Comparison of ENCODE assay signal across 1 cellular context in the genomic region with DNA sequence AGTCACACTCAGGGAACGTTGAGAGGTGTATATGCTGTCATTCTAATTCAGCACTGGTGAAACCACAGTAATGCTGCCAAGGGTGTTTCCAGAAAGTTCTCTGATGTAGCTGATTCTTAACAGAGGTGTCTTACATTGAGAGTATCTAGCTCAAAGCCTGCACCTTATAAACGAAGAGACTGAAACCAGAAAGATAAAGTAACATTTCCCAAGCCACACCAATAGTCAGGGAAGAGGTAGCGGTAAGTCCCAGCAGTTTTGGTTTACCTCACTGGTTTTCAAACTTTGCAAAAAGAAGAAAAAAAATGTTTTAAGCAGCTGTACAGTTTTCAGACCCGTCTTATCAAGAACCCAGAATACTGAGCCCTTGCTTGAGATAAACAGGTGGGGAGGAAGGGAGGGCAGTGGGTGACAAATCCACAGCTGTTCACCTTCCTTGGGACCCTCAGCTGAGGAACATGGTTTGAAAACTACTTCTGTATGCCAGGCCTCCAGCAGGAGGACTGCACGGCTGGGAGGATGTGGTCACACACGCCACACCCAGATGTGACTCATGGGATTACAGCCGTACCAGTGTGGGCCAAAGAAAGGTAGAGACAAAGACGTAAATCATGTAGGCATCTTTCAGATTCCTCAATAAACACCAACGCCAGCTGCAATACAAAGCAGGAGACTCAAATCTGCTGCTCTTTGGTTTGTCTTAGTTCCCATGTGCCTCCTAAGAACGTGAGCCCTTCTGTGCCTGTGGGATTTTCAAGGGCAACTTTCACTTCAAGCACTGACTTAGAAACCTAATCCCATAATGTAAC.
TF ChIP-seq lines count a peak whose summit lies in the region.

No MANE protein-coding gene starts in this region.

TF ChIP-seq in HEK293, 187 proteins besides CTCF, POLR2A, EP300 and RAD21 (continued from another document and continues in another):
- TF ChIP-seq, protein P1, sequence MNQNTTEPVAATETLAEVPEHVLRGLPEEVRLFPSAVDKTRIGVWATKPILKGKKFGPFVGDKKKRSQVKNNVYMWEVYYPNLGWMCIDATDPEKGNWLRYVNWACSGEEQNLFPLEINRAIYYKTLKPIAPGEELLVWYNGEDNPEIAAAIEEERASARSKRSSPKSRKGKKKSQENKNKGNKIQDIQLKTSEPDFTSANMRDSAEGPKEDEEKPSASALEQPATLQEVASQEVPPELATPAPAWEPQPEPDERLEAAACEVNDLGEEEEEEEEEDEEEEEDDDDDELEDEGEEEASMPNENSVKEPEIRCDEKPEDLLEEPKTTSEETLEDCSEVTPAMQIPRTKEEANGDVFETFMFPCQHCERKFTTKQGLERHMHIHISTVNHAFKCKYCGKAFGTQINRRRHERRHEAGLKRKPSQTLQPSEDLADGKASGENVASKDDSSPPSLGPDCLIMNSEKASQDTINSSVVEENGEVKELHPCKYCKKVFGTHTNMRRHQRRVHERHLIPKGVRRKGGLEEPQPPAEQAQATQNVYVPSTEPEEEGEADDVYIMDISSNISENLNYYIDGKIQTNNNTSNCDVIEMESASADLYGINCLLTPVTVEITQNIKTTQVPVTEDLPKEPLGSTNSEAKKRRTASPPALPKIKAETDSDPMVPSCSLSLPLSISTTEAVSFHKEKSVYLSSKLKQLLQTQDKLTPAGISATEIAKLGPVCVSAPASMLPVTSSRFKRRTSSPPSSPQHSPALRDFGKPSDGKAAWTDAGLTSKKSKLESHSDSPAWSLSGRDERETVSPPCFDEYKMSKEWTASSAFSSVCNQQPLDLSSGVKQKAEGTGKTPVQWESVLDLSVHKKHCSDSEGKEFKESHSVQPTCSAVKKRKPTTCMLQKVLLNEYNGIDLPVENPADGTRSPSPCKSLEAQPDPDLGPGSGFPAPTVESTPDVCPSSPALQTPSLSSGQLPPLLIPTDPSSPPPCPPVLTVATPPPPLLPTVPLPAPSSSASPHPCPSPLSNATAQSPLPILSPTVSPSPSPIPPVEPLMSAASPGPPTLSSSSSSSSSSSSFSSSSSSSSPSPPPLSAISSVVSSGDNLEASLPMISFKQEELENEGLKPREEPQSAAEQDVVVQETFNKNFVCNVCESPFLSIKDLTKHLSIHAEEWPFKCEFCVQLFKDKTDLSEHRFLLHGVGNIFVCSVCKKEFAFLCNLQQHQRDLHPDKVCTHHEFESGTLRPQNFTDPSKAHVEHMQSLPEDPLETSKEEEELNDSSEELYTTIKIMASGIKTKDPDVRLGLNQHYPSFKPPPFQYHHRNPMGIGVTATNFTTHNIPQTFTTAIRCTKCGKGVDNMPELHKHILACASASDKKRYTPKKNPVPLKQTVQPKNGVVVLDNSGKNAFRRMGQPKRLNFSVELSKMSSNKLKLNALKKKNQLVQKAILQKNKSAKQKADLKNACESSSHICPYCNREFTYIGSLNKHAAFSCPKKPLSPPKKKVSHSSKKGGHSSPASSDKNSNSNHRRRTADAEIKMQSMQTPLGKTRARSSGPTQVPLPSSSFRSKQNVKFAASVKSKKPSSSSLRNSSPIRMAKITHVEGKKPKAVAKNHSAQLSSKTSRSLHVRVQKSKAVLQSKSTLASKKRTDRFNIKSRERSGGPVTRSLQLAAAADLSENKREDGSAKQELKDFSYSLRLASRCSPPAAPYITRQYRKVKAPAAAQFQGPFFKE (tag by site-specific recombination; IDR thresholded peaks at IDR 0.05; ENCODE audit: borderline replicate concordance) = no peak
- TF ChIP-seq ZNF510 (tag by site-specific recombination; IDR thresholded peaks at IDR 0.05; ENCODE audit: insufficient replicate concordance) = no peak
- TF ChIP-seq, protein P2, sequence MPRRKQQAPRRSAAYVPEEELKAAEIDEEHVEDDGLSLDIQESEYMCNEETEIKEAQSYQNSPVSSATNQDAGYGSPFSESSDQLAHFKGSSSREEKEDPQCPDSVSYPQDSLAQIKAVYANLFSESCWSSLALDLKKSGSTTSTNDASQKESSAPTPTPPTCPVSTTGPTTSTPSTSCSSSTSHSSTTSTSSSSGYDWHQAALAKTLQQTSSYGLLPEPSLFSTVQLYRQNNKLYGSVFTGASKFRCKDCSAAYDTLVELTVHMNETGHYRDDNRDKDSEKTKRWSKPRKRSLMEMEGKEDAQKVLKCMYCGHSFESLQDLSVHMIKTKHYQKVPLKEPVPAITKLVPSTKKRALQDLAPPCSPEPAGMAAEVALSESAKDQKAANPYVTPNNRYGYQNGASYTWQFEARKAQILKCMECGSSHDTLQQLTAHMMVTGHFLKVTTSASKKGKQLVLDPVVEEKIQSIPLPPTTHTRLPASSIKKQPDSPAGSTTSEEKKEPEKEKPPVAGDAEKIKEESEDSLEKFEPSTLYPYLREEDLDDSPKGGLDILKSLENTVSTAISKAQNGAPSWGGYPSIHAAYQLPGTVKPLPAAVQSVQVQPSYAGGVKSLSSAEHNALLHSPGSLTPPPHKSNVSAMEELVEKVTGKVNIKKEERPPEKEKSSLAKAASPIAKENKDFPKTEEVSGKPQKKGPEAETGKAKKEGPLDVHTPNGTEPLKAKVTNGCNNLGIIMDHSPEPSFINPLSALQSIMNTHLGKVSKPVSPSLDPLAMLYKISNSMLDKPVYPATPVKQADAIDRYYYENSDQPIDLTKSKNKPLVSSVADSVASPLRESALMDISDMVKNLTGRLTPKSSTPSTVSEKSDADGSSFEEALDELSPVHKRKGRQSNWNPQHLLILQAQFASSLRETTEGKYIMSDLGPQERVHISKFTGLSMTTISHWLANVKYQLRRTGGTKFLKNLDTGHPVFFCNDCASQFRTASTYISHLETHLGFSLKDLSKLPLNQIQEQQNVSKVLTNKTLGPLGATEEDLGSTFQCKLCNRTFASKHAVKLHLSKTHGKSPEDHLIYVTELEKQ (tag by site-specific recombination; IDR thresholded peaks at IDR 0.05; ENCODE audit: borderline replicate concordance) = peak; percentile 15; the same call in 1 of the 2 replicates
- no peak for TF ChIP-seq ZNF433 (tag by site-specific recombination; IDR thresholded peaks at IDR 0.05; ENCODE audit: low read depth)
- peak; percentile 62 for TF ChIP-seq PRDM1 (tag by site-specific recombination; IDR thresholded peaks at IDR 0.05)
- no peak for TF ChIP-seq ZNF239 (tag by site-specific recombination; IDR thresholded peaks at IDR 0.05)
- TF ChIP-seq ZBTB17 (tag by site-specific recombination; IDR thresholded peaks at IDR 0.05) = 0 out of 2 replicates have a peak, but pooled peaks have one; percentile 9
- TF ChIP-seq, protein P3, sequence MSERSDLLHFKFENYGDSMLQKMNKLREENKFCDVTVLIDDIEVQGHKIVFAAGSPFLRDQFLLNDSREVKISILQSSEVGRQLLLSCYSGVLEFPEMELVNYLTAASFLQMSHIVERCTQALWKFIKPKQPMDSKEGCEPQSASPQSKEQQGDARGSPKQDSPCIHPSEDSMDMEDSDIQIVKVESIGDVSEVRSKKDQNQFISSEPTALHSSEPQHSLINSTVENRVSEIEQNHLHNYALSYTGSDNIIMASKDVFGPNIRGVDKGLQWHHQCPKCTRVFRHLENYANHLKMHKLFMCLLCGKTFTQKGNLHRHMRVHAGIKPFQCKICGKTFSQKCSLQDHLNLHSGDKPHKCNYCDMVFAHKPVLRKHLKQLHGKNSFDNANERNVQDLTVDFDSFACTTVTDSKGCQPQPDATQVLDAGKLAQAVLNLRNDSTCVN (tag by site-specific recombination; optimal IDR thresholded peaks at IDR 0.05) = no peak
- TF ChIP-seq ZNF776 (tag by site-specific recombination; IDR thresholded peaks at IDR 0.05; ENCODE audit: borderline replicate concordance) = no peak
- no peak for TF ChIP-seq ZNF549 (tag by site-specific recombination; IDR thresholded peaks at IDR 0.05)
- TF ChIP-seq ZNF629 (tag by site-specific recombination; IDR thresholded peaks at IDR 0.05) = peak; percentile 51
- TF ChIP-seq, protein P4, sequence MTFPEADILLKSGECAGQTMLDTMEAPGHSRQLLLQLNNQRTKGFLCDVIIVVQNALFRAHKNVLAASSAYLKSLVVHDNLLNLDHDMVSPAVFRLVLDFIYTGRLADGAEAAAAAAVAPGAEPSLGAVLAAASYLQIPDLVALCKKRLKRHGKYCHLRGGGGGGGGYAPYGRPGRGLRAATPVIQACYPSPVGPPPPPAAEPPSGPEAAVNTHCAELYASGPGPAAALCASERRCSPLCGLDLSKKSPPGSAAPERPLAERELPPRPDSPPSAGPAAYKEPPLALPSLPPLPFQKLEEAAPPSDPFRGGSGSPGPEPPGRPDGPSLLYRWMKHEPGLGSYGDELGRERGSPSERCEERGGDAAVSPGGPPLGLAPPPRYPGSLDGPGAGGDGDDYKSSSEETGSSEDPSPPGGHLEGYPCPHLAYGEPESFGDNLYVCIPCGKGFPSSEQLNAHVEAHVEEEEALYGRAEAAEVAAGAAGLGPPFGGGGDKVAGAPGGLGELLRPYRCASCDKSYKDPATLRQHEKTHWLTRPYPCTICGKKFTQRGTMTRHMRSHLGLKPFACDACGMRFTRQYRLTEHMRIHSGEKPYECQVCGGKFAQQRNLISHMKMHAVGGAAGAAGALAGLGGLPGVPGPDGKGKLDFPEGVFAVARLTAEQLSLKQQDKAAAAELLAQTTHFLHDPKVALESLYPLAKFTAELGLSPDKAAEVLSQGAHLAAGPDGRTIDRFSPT (tag by site-specific recombination; IDR thresholded peaks at IDR 0.05) = no peak
- no peak for TF ChIP-seq ZNF133 (tag by site-specific recombination; IDR thresholded peaks at IDR 0.05)
- 0 out of 2 replicates have a peak, but pooled peaks have one; percentile 12 for TF ChIP-seq ZNF600 (tag by site-specific recombination; IDR thresholded peaks at IDR 0.05)
- no peak for TF ChIP-seq ZNF664 (tag by site-specific recombination; IDR thresholded peaks at IDR 0.05)
- TF ChIP-seq MEIS1 (CRISPR knock-in tag; IDR thresholded peaks at IDR 0.05; ENCODE audit: borderline replicate concordance) = peak; percentile 50; the same call in 1 of the 2 replicates
- TF ChIP-seq BCL11A (tag by site-specific recombination; IDR thresholded peaks at IDR 0.05; ENCODE audit: low read depth) = 0 out of 2 replicates have a peak, but pooled peaks have one; percentile 32
- no peak for TF ChIP-seq ZNF221 (tag by site-specific recombination; IDR thresholded peaks at IDR 0.05; ENCODE audit: borderline replicate concordance)
- 0 out of 2 replicates have a peak, but pooled peaks have one; percentile 22 for TF ChIP-seq EGR2 (tag by site-specific recombination; IDR thresholded peaks at IDR 0.05; ENCODE audit: low read depth)
- TF ChIP-seq KLF7 (tag by site-specific recombination; IDR thresholded peaks at IDR 0.05; ENCODE audit: borderline replicate concordance) = peak; percentile 75
- TF ChIP-seq SCRT1 (tag by site-specific recombination; IDR thresholded peaks at IDR 0.05; ENCODE audit: borderline replicate concordance) = no peak
- TF ChIP-seq GLIS1 (tag by site-specific recombination; IDR thresholded peaks at IDR 0.05) = peak; percentile 62
- 0 out of 2 replicates have a peak, but pooled peaks have one; percentile 41 for TF ChIP-seq ZEB2 (tag by site-specific recombination; IDR thresholded peaks at IDR 0.05)
- peak; percentile 40 for TF ChIP-seq ZFHX2 (tag by site-specific recombination; conservative IDR thresholded peaks at IDR 0.05)
- TF ChIP-seq ZNF394 (tag by site-specific recombination; IDR thresholded peaks at IDR 0.05; ENCODE audit: borderline replicate concordance) = no peak
- no peak for TF ChIP-seq ZNF843 (tag by site-specific recombination; IDR thresholded peaks at IDR 0.05)
- TF ChIP-seq SP2 (tag by site-specific recombination; IDR thresholded peaks at IDR 0.05) = peak; percentile 53
- 0 out of 2 replicates have a peak, but pooled peaks have one; percentile 14 for TF ChIP-seq SP3 (tag by site-specific recombination; IDR thresholded peaks at IDR 0.05)
- TF ChIP-seq ZNF529 (tag by site-specific recombination; IDR thresholded peaks at IDR 0.05; ENCODE audit: insufficient replicate concordance) = no peak
- TF ChIP-seq ZNF274 (IDR thresholded peaks at IDR 0.05; ENCODE audit: low read length) = no peak
- TF ChIP-seq ZNF274 (tag by site-specific recombination; IDR thresholded peaks at IDR 0.05; ENCODE audit: borderline replicate concordance) = no peak
- no peak for TF ChIP-seq ZNF626 (tag by site-specific recombination; IDR thresholded peaks at IDR 0.05)
- TF ChIP-seq, protein P5, sequence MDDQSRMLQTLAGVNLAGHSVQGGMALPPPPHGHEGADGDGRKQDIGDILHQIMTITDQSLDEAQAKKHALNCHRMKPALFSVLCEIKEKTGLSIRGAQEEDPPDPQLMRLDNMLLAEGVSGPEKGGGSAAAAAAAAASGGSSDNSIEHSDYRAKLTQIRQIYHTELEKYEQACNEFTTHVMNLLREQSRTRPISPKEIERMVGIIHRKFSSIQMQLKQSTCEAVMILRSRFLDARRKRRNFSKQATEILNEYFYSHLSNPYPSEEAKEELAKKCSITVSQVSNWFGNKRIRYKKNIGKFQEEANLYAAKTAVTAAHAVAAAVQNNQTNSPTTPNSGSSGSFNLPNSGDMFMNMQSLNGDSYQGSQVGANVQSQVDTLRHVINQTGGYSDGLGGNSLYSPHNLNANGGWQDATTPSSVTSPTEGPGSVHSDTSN (CRISPR knock-in tag; IDR thresholded peaks at IDR 0.05) = no peak
- TF ChIP-seq, protein P6, sequence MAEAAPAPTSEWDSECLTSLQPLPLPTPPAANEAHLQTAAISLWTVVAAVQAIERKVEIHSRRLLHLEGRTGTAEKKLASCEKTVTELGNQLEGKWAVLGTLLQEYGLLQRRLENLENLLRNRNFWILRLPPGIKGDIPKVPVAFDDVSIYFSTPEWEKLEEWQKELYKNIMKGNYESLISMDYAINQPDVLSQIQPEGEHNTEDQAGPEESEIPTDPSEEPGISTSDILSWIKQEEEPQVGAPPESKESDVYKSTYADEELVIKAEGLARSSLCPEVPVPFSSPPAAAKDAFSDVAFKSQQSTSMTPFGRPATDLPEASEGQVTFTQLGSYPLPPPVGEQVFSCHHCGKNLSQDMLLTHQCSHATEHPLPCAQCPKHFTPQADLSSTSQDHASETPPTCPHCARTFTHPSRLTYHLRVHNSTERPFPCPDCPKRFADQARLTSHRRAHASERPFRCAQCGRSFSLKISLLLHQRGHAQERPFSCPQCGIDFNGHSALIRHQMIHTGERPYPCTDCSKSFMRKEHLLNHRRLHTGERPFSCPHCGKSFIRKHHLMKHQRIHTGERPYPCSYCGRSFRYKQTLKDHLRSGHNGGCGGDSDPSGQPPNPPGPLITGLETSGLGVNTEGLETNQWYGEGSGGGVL (tag by site-specific recombination; IDR thresholded peaks at IDR 0.05) = no peak
- no peak for TF ChIP-seq GLIS2 (tag by site-specific recombination; IDR thresholded peaks at IDR 0.05)
- no peak for TF ChIP-seq ZNF302 (tag by site-specific recombination; IDR thresholded peaks at IDR 0.05; ENCODE audit: low read depth)
